26 cellular contexts compared by ENCODE assay signal in genomic region chr11:133049244-133050019, GRCh38.
A peak's percentile ranks its signal among the peaks of the same experiment; 100 is the strongest.
DNase-seq lines count a peak whose midpoint lies in the region; ATAC-seq, FAIRE-seq and TF ChIP-seq lines count a peak whose summit lies in the region.
"Had no signal": no experiment of that assay in that cellular context is flagged by ENCODE, and none has a peak within 500 bp of the region (broad histone marks: within the 10 kb centered on the region; RNA-seq: fewer than 3 reads in every experiment).

No MANE protein-coding gene starts in this region.

- TF ChIP-seq CTCF in HepG2 (CRISPR knock-in tag; IDR thresholded peaks at IDR 0.05) (no peak), right lobe of liver (IDR thresholded peaks at IDR 0.05) (no peak), K562 (IDR thresholded peaks at IDR 0.05 in 2 of 3, conservative IDR thresholded peaks at IDR 0.05 in 1 of 3; ENCODE audit: insufficient read depth in 2 of 3, low read depth in 1 of 3, low read length in 3 of 3) (no peak), neural progenitor cell (IDR thresholded peaks at IDR 0.05) (no peak)

- POLR2A ChIA-PET in HepG2 (lab: Yijun Ruan, JAX): no interaction called here
- POLR2A ChIA-PET in K562 (lab: Yijun Ruan, JAX): no interaction called here

- intact Hi-C loops in HepG2 (cut with micrococcal nuclease; ENCODE audit: unreplicated experiment): no loop called here
- intact Hi-C loops in right lobe of liver (cut with DNase I): no loop called here
- intact Hi-C loops in K562 (cut with micrococcal nuclease): no loop called here

- H3K27me3 Mint-ChIP-seq in neural progenitor cell (ENCODE audit: insufficient read depth, low read depth): peaks cover 7% of the 10 kb centered on the region
- H3K27me3 Mint-ChIP-seq: CD4-positive, alpha-beta T cell had no signal

- ATAC-seq in HepG2 (no peak), right lobe of liver (no peak), K562 (no peak)
- ATAC-seq: GM12878 had no signal

- H3K27ac ChIP-seq in HepG2 (ENCODE audit: extremely low read length, insufficient read depth, low read length) (no peak overlapping the region), right lobe of liver (no peak overlapping the region), K562 (ENCODE audit: extremely low read depth, low read depth, low read length) (no peak overlapping the region), neural progenitor cell (no peak overlapping the region)
- H3K27ac ChIP-seq: 22Rv1; BLaER1 treated with 17β-estradiol and CSF1 and Interleukin-3, amounts not matched to agents 10 nM and 100 nM had no signal

- FAIRE-seq in HepG2 (lab: Jason Lieb, UNC) (no peak), K562 (lab: Jason Lieb, UNC) (no peak)
- FAIRE-seq: A204.1, D721Med, GM12878, GM19239, H54 had no signal

- H3K4me1 Mint-ChIP-seq in neural progenitor cell: peaks cover 24% of the 10 kb centered on the region
- H3K4me1 Mint-ChIP-seq: CD14-positive monocyte; CD8-positive, alpha-beta memory T cell had no signal

- H3K4me2 ChIP-seq in HepG2 (ENCODE audit: low read depth, low read length) (no peak overlapping the region), K562 (ENCODE audit: insufficient read depth, low read length) (no peak overlapping the region), neural progenitor cell (no peak overlapping the region)

- H2AFZ ChIP-seq in HepG2 (ENCODE audit: low read length) (no peak overlapping the region), K562 (ENCODE audit: low read depth, low read length) (no peak overlapping the region), neural progenitor cell (replicated peaks) (peak overlapping the region; percentile 10)

- H3K9ac ChIP-seq in HepG2 (ENCODE audit: insufficient read depth, low read depth, low read length) (no peak overlapping the region), K562 (ENCODE audit: insufficient read depth in 1 of 2, low read depth in 2 of 2, low read length in 2 of 2) (no peak overlapping the region), neural progenitor cell (no peak overlapping the region)
- H3K9ac ChIP-seq: BLaER1 treated with 17β-estradiol and CSF1 and Interleukin-3, amounts not matched to agents 10 nM and 100 nM had no signal

- CTCF ChIA-PET in HepG2 (lab: Yijun Ruan, JAX; ENCODE audit: low intra/inter-chr PET ratio, low total read pairs): no interaction called here
- CTCF ChIA-PET in K562 (lab: Yijun Ruan, JAX; ENCODE audit: low intra/inter-chr PET ratio): no interaction called here

- no peak overlapping the region for H3K4me3 ChIP-seq in HepG2 (replicated peaks in 1 of 3; ENCODE audit: insufficient read depth in 1 of 3, low read depth in 2 of 3, low read length in 3 of 3)
- H3K4me3 ChIP-seq in right lobe of liver: no peak overlapping the region
- no peak overlapping the region for H3K4me3 ChIP-seq in K562
- H3K4me3 ChIP-seq in neural progenitor cell: no peak overlapping the region
- H3K4me3 ChIP-seq: BLaER1 treated with 17β-estradiol and CSF1 and Interleukin-3, amounts not matched to agents 10 nM and 100 nM; GM12878; HAP-1 had no signal

- H3K79me2 ChIP-seq in HepG2 (ENCODE audit: insufficient read depth, low read length): no peaks in the 10 kb centered on the region
- H3K79me2 ChIP-seq in K562 (ENCODE audit: control insufficient read depth, insufficient read depth, low read length): no peaks in the 10 kb centered on the region
- H3K79me2 ChIP-seq in neural progenitor cell (ENCODE audit: low read depth): no peaks in the 10 kb centered on the region

- TF ChIP-seq POLR2A in HepG2 (IDR thresholded peaks at IDR 0.05; ENCODE audit: insufficient read depth in 1 of 2, low read depth in 2 of 2, low read length in 2 of 2) (no peak), right lobe of liver (IDR thresholded peaks at IDR 0.05) (no peak), K562 (conservative IDR thresholded peaks at IDR 0.05) (no peak)

- peaks cover 0 to 11% of the 10 kb centered on the region in 2 experiments; a peak in 1 of 5 replicates for H3K27me3 ChIP-seq in HepG2 (ENCODE audit: control insufficient read depth in 1 of 2, insufficient read depth in 2 of 2, low read length in 2 of 2)
- H3K27me3 ChIP-seq in right lobe of liver: no peaks in the 10 kb centered on the region
- no peaks in the 10 kb centered on the region for H3K27me3 ChIP-seq in K562 (ENCODE audit: control insufficient read depth in 2 of 2, insufficient read depth in 2 of 2, low read length in 2 of 2)
- H3K27me3 ChIP-seq in neural progenitor cell: no peaks in the 10 kb centered on the region
- H3K27me3 ChIP-seq: BE2C; BLaER1 treated with 17β-estradiol and CSF1 and Interleukin-3, amounts not matched to agents 10 nM and 100 nM had no signal

- H3K27ac Mint-ChIP-seq in neural progenitor cell: no peak overlapping the region
- H3K27ac Mint-ChIP-seq: CD14-positive monocyte; CD4-positive, alpha-beta T cell; HFFc6 had no signal

- no peaks in the 10 kb centered on the region for H3K36me3 Mint-ChIP-seq in neural progenitor cell
- H3K36me3 Mint-ChIP-seq: CD14-positive monocyte; CD8-positive, alpha-beta memory T cell had no signal

- H3F3A ChIP-seq in neural progenitor cell (ENCODE audit: low read depth): no peaks in the 10 kb centered on the region

- in situ Hi-C loops in HepG2 (cut with HindIII; ENCODE audit: extremely low pct_ligation_motif_present, low pct_unique_long_range_greater_than_20kb): loop anchor here (25.0 kb wide), 3 partner anchors 937 to 1362 kb away; no protein-coding TSS in a partner anchor
- in situ Hi-C loops in K562 (cut with MboI): no loop called here

- no peaks in the 10 kb centered on the region for H3K9me1 ChIP-seq in K562 (ENCODE audit: control insufficient read depth, insufficient read depth, low read length)

- TF ChIP-seq RAD21 in HepG2 (CRISPR knock-in tag; IDR thresholded peaks at IDR 0.05): no peak
- TF ChIP-seq RAD21 in K562 (CRISPR knock-in tag; conservative IDR thresholded peaks at IDR 0.05 in 1 of 2, IDR thresholded peaks at IDR 0.05 in 1 of 2): no peak

- BruUV-seq in HepG2 (replicated peaks; lab: Mats Ljungman, UMichigan): no TSS peak
- BruUV-seq in K562 (replicated peaks; lab: Mats Ljungman, UMichigan): no TSS peak

- no peak overlapping the region for H3K4me3 Mint-ChIP-seq in neural progenitor cell
- H3K4me3 Mint-ChIP-seq: CD14-positive monocyte; CD4-positive, alpha-beta T cell; CD8-positive, alpha-beta memory T cell; HFFc6 had no signal

- peaks cover 4% of the 10 kb centered on the region; the same call in 1 of the 2 replicates for H3K9me3 ChIP-seq in HepG2 (ENCODE audit: low read length)
- no peaks in the 10 kb centered on the region for H3K9me3 ChIP-seq in right lobe of liver
- H3K9me3 ChIP-seq in K562 (replicated peaks; ENCODE audit: control insufficient read depth, insufficient read depth, low read depth, low read length): no peaks in the 10 kb centered on the region
- H3K9me3 ChIP-seq in neural progenitor cell (ENCODE audit: low read depth): no peaks in the 10 kb centered on the region
- H3K9me3 ChIP-seq: BE2C, HAP-1 had no signal

- no peaks in the 10 kb centered on the region for H3K9me3 Mint-ChIP-seq in neural progenitor cell
- H3K9me3 Mint-ChIP-seq: CD4-positive, alpha-beta T cell; HFFc6 had no signal

- DNase-seq in HepG2 (ENCODE audit: low spot score): no peak
- no peak for DNase-seq in right lobe of liver
- DNase-seq in K562 (ENCODE audit: extremely low read depth in 1 of 4, low spot score in 3 of 4): no peak
- DNase-seq in neural progenitor cell (ENCODE audit: low spot score): no peak
- DNase-seq in activated T-cell treated with anti-CD3 and anti-CD28 coated beads, Interleukin-2, amount 50 U/mL, for 48 hours: no peak
- DNase-seq in activated CD4-positive, alpha-beta T cell treated with anti-CD3 and anti-CD28 coated beads, Interleukin-2, amount 50 U/mL, for 1 hour: no peak
- DNase-seq: ACHN; AML-193; BE2C; CD4-positive, alpha-beta T cell; CD8-positive, alpha-beta memory T cell; DMS 273 treated with DMSO at 0.1 percent for 48 hours; DMS79; EL; GDM1; GOT3; HFFc6 had no signal

- H4K20me1 ChIP-seq in HepG2 (ENCODE audit: insufficient read depth, low read length) (no peaks in the 10 kb centered on the region), K562 (replicated peaks; ENCODE audit: control insufficient read depth, insufficient read depth, low read length) (no peaks in the 10 kb centered on the region), neural progenitor cell (ENCODE audit: low read depth) (no peaks in the 10 kb centered on the region)
- H4K20me1 ChIP-seq: BLaER1 treated with 17β-estradiol and CSF1 and Interleukin-3, amounts not matched to agents 10 nM and 100 nM had no signal

- 13% methylated on average over 10 of the region's 11 CpGs for WGBS in HepG2 (ENCODE audit: low lambda C conversion rate)
- 47% methylated on average over 7 of the region's 11 CpGs for WGBS in right lobe of liver (ENCODE audit: insufficient coverage, low coverage, low lambda C conversion rate, missing lambda C conversion rate)
- WGBS in K562 (ENCODE audit: insufficient coverage, low coverage, missing lambda C conversion rate): 2% methylated on average over 11 of the region's 11 CpGs

- no peak for TF ChIP-seq EP300 in HepG2 (IDR thresholded peaks at IDR 0.05; ENCODE audit: low read depth in 2 of 2, low read length in 2 of 2)
- no peak for TF ChIP-seq EP300 in HepG2 (CRISPR knock-in tag; IDR thresholded peaks at IDR 0.05; ENCODE audit: borderline replicate concordance)
- no peak for TF ChIP-seq EP300 in K562 (IDR thresholded peaks at IDR 0.05; ENCODE audit: low read length)

- no peaks in the 10 kb centered on the region for H3K36me3 ChIP-seq in HepG2 (replicated peaks in 1 of 2; ENCODE audit: control insufficient read depth in 1 of 2, insufficient read depth in 2 of 2, low read length in 2 of 2)
- H3K36me3 ChIP-seq in right lobe of liver: no peaks in the 10 kb centered on the region
- no peaks in the 10 kb centered on the region for H3K36me3 ChIP-seq in K562 (ENCODE audit: control insufficient read depth, insufficient read depth, low read length)
- H3K36me3 ChIP-seq in neural progenitor cell: no peaks in the 10 kb centered on the region
- H3K36me3 ChIP-seq: BE2C; BLaER1 treated with 17β-estradiol and CSF1 and Interleukin-3, amounts not matched to agents 10 nM and 100 nM; HAP-1 had no signal

- H3K4me1 ChIP-seq in HepG2 (ENCODE audit: insufficient read depth, low read length): no peaks in the 10 kb centered on the region
- peaks cover 0 to 9% (median 2%) of the 10 kb centered on the region in 4 donors for H3K4me1 ChIP-seq in right lobe of liver
- no peaks in the 10 kb centered on the region for H3K4me1 ChIP-seq in K562 (replicated peaks in 1 of 2; ENCODE audit: control insufficient read depth in 2 of 2, insufficient read depth in 2 of 2, low read length in 2 of 2)
- peaks cover 7% of the 10 kb centered on the region for H3K4me1 ChIP-seq in neural progenitor cell
- H3K4me1 ChIP-seq: BE2C, HAP-1 had no signal

Comparison
In these comparisons a context has a peak if more than half of its experiments do, and no peak if none do; other contexts are left out.
1. Of the 241 proteins assayed by ChIP-seq in both HepG2 and K562: peak only in HepG2: none; only in K562: TFE3; in both: RAD51; in neither: 238; mixed calls (peak in some experiments, not most) for 1.